17 cellular contexts compared by ENCODE assay signal in genomic region chr9:127112683-127113539, GRCh38. TPM values are rescaled to one million over a fixed set of nuclear protein-coding genes. Genes with fewer than 3 reads are reported as not detected.
A peak's percentile ranks its signal among the peaks of the same experiment; 100 is the strongest.
DNase-seq lines count a peak whose midpoint lies in the region; ATAC-seq and TF ChIP-seq lines count a peak whose summit lies in the region.
"Had no signal": no experiment of that assay in that cellular context is flagged by ENCODE, and none has a peak within 500 bp of the region (broad histone marks: within the 10 kb centered on the region; RNA-seq: fewer than 3 reads in every experiment).

No MANE protein-coding gene starts in this region.

- no peak for ATAC-seq in GM21529 (IDR thresholded peaks at IDR 0.05; ENCODE audit: unreplicated experiment)
- no peak for ATAC-seq in right lobe of liver
- ATAC-seq: HepG2; stimulated activated memory B cell treated with anti-CD40 and anti-IgM and Interleukin-4, amounts not matched to agents 10 μg/mL and 1 μg/mL and 100 μg/mL, for 72 hours had no signal

- no peak overlapping the region for H2AFZ ChIP-seq in PC-9

- TF ChIP-seq POLR2A in right lobe of liver (IDR thresholded peaks at IDR 0.05): no peak

- CTCF ChIA-PET in PC-9 (lab: Charles Lee): interaction anchor here (1.2 kb wide), 1 partner anchor 171 kb away, joined by 3 read pairs; no protein-coding TSS in a partner anchor

- no peak overlapping the region for H3K9ac ChIP-seq in skeletal muscle tissue (ENCODE audit: low read depth in 1 of 3, low read length in 3 of 3)
- H3K9ac ChIP-seq: BLaER1 treated with 17β-estradiol and CSF1 and Interleukin-3, amounts not matched to agents 10 nM and 100 nM had no signal

- no peaks in the 10 kb centered on the region for H3K9me3 ChIP-seq in PC-9 (ENCODE audit: insufficient read depth, low read depth)
- H3K9me3 ChIP-seq in skeletal muscle tissue (ENCODE audit: control insufficient read depth in 3 of 3, low read length in 3 of 3): no peaks in the 10 kb centered on the region
- H3K9me3 ChIP-seq in right lobe of liver: no peaks in the 10 kb centered on the region
- H3K9me3 ChIP-seq: BLaER1 treated with 17β-estradiol and CSF1 and Interleukin-3, amounts not matched to agents 10 nM and 100 nM had no signal

- no peak overlapping the region for H3K4me3 ChIP-seq in PC-9
- H3K4me3 ChIP-seq in fibroblast of the aortic adventitia (ENCODE audit: low read depth, low read length): no peak overlapping the region
- peak overlapping the region in 2 of 3 donors; percentile 4 to 14 for H3K4me3 ChIP-seq in skeletal muscle tissue (ENCODE audit: low read length in 3 of 3)
- H3K4me3 ChIP-seq in right lobe of liver: no peak overlapping the region
- H3K4me3 ChIP-seq: BLaER1 treated with 17β-estradiol and CSF1 and Interleukin-3, amounts not matched to agents 10 nM and 100 nM; skin epidermis had no signal

- intact Hi-C loops in PC-9 (cut with micrococcal nuclease; ENCODE audit: unreplicated experiment) (loop anchor here (1.0 to 5.0 kb wide), 3 partner anchors 38 to 128 kb away; no protein-coding TSS in a partner anchor), right lobe of liver (cut with DNase I) (no loop called here)

- H3K79me2 ChIP-seq in PC-9 (ENCODE audit: low read depth): no peaks in the 10 kb centered on the region

- no peaks in the 10 kb centered on the region for H3K36me3 ChIP-seq in PC-9 (ENCODE audit: low read depth)
- peaks cover 8 to 15% (median 14%) of the 10 kb centered on the region in 3 donors for H3K36me3 ChIP-seq in skeletal muscle tissue (ENCODE audit: control insufficient read depth in 3 of 3, insufficient read depth in 3 of 3, low read length in 3 of 3)
- no peaks in the 10 kb centered on the region for H3K36me3 ChIP-seq in right lobe of liver

- no TSS peak for BruUV-seq in PC-9 (replicated peaks; lab: Mats Ljungman, UMichigan)

- H3K4me1 ChIP-seq in PC-9 (replicated peaks; ENCODE audit: insufficient read depth): peaks cover 46% of the 10 kb centered on the region
- peaks cover 67 to 88% (median 83%) of the 10 kb centered on the region in 3 donors for H3K4me1 ChIP-seq in skeletal muscle tissue (ENCODE audit: control insufficient read depth in 3 of 3, insufficient read depth in 3 of 3, low read length in 3 of 3)
- no peaks in the 10 kb centered on the region for H3K4me1 ChIP-seq in right lobe of liver

- DNase-seq in HT1080 (ENCODE audit: low read depth): peak; percentile 56
- peak; percentile 45 to 58 for DNase-seq in PC-9
- DNase-seq in fibroblast of the aortic adventitia (ENCODE audit: low read depth): peak; percentile 35
- no peak for DNase-seq in activated CD8-positive, alpha-beta memory T cell treated with anti-CD3 and anti-CD28 coated beads for 24 hours
- no peak for DNase-seq in SHP77 (lab: John Stamatoyannopoulos, UW)
- no peak for DNase-seq in right lobe of liver
- DNase-seq: activated CD4-positive, alpha-beta T cell treated with anti-CD3 and anti-CD28 coated beads for 4 hours; activated naive CD4-positive, alpha-beta T cell treated with anti-CD3 and anti-CD28 coated beads for 36 hours; mesenchymal stem cell; NCI-H1105; NCI-H226 had no signal

- H3K9me2 ChIP-seq in PC-9 (ENCODE audit: insufficient read depth): no peaks in the 10 kb centered on the region

- POLR2A ChIA-PET in PC-9 (lab: Charles Lee; ENCODE audit: unreplicated experiment): interaction anchor here (0.7 kb wide), 2 partner anchors 10 to 750 kb away, joined by 3 to 6 read pairs; no protein-coding TSS in a partner anchor

- peaks cover 32% of the 10 kb centered on the region; the same call in 1 of the 2 replicates for H3F3A ChIP-seq in PC-9 (ENCODE audit: insufficient read depth, low read depth)

- no peaks in the 10 kb centered on the region for H3K27me3 ChIP-seq in PC-9 (ENCODE audit: insufficient read depth, low read depth)
- H3K27me3 ChIP-seq in skeletal muscle tissue (ENCODE audit: control insufficient read depth in 3 of 3, insufficient read depth in 3 of 3, low read length in 3 of 3): no peaks in the 10 kb centered on the region
- no peaks in the 10 kb centered on the region for H3K27me3 ChIP-seq in right lobe of liver
- H3K27me3 ChIP-seq: BLaER1 treated with 17β-estradiol and CSF1 and Interleukin-3, amounts not matched to agents 10 nM and 100 nM had no signal

- H4K20me1 ChIP-seq in PC-9 (ENCODE audit: insufficient read depth): no peaks in the 10 kb centered on the region

- peak overlapping the region; percentile 39 for H3K4me2 ChIP-seq in PC-9
- H3K4me2 ChIP-seq: BLaER1 treated with 17β-estradiol and CSF1 and Interleukin-3, amounts not matched to agents 10 nM and 100 nM had no signal

- no peak for TF ChIP-seq CTCF in PC-9 (conservative IDR thresholded peaks at IDR 0.05)
- no peak for TF ChIP-seq CTCF in fibroblast of the aortic adventitia (IDR thresholded peaks at IDR 0.05; ENCODE audit: insufficient read depth, low read length)
- no peak for TF ChIP-seq CTCF in right lobe of liver (IDR thresholded peaks at IDR 0.05)

- H3K27ac ChIP-seq in PC-9 (no peak overlapping the region; the same call in 1 of the 2 replicates), skeletal muscle tissue (ENCODE audit: low read depth, low read length) (peak overlapping the region; percentile 9), right lobe of liver (no peak overlapping the region)
- H3K27ac ChIP-seq: BLaER1 treated with 17β-estradiol and CSF1 and Interleukin-3, amounts not matched to agents 10 nM and 100 nM had no signal

- 81% methylated on average over 5 of the region's 9 CpGs for WGBS in right lobe of liver (ENCODE audit: insufficient coverage, low coverage, low lambda C conversion rate, missing lambda C conversion rate)

RNA-seq across cellular contexts. Expression of gene ANGPTL2, which starts 9.5 kb away (rescaled TPM):
- 5.0 and 5.2 TPM in 2 replicates for total RNA-seq in HT1080 (2014; rRNA removed; shearing (Covaris generic))
- 0.16 and 0.37 TPM in 2 replicates for polyA plus RNA-seq in HT1080 (2015; cell fraction: cytosol; rRNA removed)
- 0.36 and 0.94 TPM in 2 replicates for polyA plus RNA-seq in HT1080 (2015; cell fraction: nucleus; rRNA removed)
- 0.13 TPM in 1 of 2 replicates, not detected in the other for total RNA-seq in PC-9 (2021)
- 41.0 and 47.5 TPM in 2 replicates for total RNA-seq in fibroblast of the aortic adventitia (ENCODE audit: low replicate concordance)
- 37.6 TPM for total RNA-seq in skeletal muscle tissue
- 1 to 10 TPM; 2.1 to 6.3 (median 3.0) TPM for total RNA-seq in right lobe of liver
- total RNA-seq: activated naive CD4-positive, alpha-beta T cell treated with anti-CD3 and anti-CD28 coated beads for 36 hours had no signal

Comparison
In these comparisons a context has a peak if more than half of its experiments do, and no peak if none do; other contexts are left out.
1. DNase-seq: peak in HT1080 (single experiment), PC-9 (2 of 2) and fibroblast of the aortic adventitia (single experiment); none in activated CD8-positive, alpha-beta memory T cell treated with anti-CD3 and anti-CD28 coated beads for 24 hours (single experiment), SHP77 (0 of 2) and right lobe of liver (0 of 3).
2. H3K4me3 ChIP-seq: peak in skeletal muscle tissue (2 of 3); none in PC-9 (single experiment), fibroblast of the aortic adventitia (single experiment) and right lobe of liver (0 of 3).